10 cellular contexts compared by ENCODE assay signal in the genomic region with DNA sequence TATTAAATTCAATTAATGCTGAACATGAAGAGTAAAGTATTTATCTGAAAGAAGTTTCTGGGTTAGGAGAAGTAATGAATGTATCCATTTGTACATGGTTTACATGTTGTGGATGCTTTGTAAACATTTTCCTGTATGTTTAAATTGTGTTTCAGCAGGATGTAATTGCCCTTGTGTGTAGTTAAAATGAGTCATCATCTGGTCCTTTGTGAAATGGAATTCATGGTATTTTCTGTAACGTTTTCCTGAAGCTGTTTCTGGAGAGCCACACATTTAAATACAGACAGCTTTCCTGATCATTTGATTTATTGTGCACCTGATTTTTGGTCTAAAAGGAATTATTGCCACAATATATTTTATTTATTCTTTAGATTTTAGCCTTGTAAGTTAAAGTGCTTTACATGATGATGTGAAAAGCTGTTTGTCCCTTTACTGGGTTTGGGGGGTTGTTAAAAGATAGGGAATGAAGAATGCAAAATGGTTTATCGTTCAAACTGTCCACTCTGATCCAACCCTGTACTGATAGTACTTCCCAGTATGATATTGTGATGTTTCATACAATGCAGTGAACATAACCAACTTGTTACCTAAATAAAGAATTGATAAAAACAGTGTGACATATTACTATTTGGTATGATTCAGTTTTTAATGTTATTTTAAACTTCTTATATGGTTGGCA. TPM values are rescaled to one million over a fixed set of nuclear protein-coding genes. Genes with fewer than 3 reads are reported as not detected.
A peak's percentile ranks its signal among the peaks of the same experiment; 100 is the strongest.
DNase-seq lines count a peak whose midpoint lies in the region; ATAC-seq, FAIRE-seq and TF ChIP-seq lines count a peak whose summit lies in the region.
"Had no signal": no experiment of that assay in that cellular context is flagged by ENCODE, and none has a peak within 500 bp of the region (broad histone marks: within the 10 kb centered on the region; RNA-seq: fewer than 3 reads in every experiment).

No MANE protein-coding gene starts in this region.

- TF ChIP-seq CTCF in D721Med (IDR thresholded peaks at IDR 0.05; ENCODE audit: insufficient read depth, missing control alignments): no peak

- no peak for ATAC-seq in HG02884 (IDR thresholded peaks at IDR 0.05; ENCODE audit: unreplicated experiment)

- no peak for FAIRE-seq in D721Med (lab: Jason Lieb, UNC)

- DNase-seq in DMS153 treated with DMSO at 0.1 percent for 48 hours (lab: John Stamatoyannopoulos, UW; ENCODE audit: unreplicated experiment) (peak; percentile 30), HuH-7 (ENCODE audit: low spot score) (peak; percentile 17), astrocyte of the hippocampus (ENCODE audit: low read depth, low spot score) (peak; percentile 77), kidney glomerular epithelial cell (lab: John Stamatoyannopoulos, UW) (peak; percentile 55), D721Med (ENCODE audit: insufficient read length, low spot score) (no peak), mucosa of gallbladder (ENCODE audit: low spot score) (no peak)
- no peak for DNase-seq in activated T-cell treated with anti-CD3 and anti-CD28 coated beads, Interleukin-2, amount 50 U/mL, for 1 hour
- DNase-seq: activated CD4-positive, alpha-beta T cell treated with anti-CD3 and anti-CD28 coated beads for 1 hour; NCI-H2107 had no signal

RNA-seq across cellular contexts. Expression of a gene that starts 41.7 kb away (rescaled TPM):
- total RNA-seq in mucosa of gallbladder: 279 TPM

Comparison
In these comparisons a context has a peak if more than half of its experiments do, and no peak if none do; other contexts are left out.
1. DNase-seq: peak in DMS153 treated with DMSO at 0.1 percent for 48 hours (single experiment), HuH-7 (single experiment), astrocyte of the hippocampus (single experiment) and kidney glomerular epithelial cell (single experiment); none in activated T-cell treated with anti-CD3 and anti-CD28 coated beads, Interleukin-2, amount 50 U/mL, for 1 hour (single experiment), D721Med (single experiment) and mucosa of gallbladder (single experiment).